ENCODE assay signal across 20 cellular contexts in the genomic region with DNA sequence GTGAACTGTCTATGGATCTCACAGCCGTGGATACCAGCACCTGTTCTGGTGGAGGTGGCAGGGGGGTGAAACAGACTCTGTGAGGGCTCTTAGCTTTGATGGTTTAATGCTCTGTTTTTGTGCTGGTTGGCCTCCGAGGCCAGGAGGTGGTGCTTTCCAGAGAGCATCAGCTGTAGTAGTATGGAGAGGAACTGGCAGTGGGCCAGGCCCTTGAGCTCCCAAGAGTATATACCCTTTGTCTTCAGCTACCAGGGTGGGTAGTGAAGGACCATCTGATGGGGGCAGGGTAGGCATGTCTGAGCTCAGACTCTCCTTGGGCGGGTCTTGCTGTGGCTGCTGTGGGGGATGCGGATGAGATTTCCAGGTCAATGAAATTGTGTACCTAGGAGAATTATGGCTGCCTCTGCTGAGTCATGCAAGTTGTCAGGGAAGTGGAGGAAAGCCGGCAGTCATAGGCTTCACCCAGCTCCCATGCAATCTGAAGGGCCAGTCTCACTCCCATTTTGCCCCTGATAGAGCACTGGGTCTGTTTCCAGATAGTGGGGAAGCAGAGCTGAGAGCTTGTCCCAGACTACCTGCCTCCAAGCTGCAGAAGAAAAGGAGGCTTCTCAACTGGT.
DNase-seq lines count a peak whose midpoint lies in the region; TF ChIP-seq lines count a peak whose summit lies in the region.
"Had no signal": no experiment of that assay in that cellular context is flagged by ENCODE, and none has a peak within 500 bp of the region (broad histone marks: within the 10 kb centered on the region; RNA-seq: fewer than 3 reads in every experiment).

No MANE protein-coding gene starts in this region.

- H3K27me3 ChIP-seq in stomach, result no peaks in the 10 kb centered on the region
- H3K27me3 ChIP-seq: suprapubic skin had no signal

- H3K4me3 Mint-ChIP-seq in activated T-helper 2 cell treated with anti-CD3 and anti-CD28 coated beads, Interferon-gamma antibody, Interleukin-2, Interleukin-4, amounts not matched to agents 10 μg/mL and 5 μg/mL and 100 μg/mL, durations not matched to agents 14 hours and 24 hours and 36 hours (ENCODE audit: low read depth), result no peak overlapping the region
- no peak overlapping the region for H3K4me3 Mint-ChIP-seq in activated T-cell treated with anti-CD3 and anti-CD28 coated beads, Interleukin-2, amount 50 U/mL, for 24 hours
- H3K4me3 Mint-ChIP-seq: activated B cell treated with CpG ODN at 0.5 μM for 24 hours; activated T-helper 17 cell treated with anti-CD3 and anti-CD28 coated beads, Interleukin-2, amount 50 U/mL, for 72 hours; naive B cell had no signal

- no peak for TF ChIP-seq EP300 in stomach (IDR thresholded peaks at IDR 0.05)

- H3K4me1 Mint-ChIP-seq in activated T-helper 2 cell treated with anti-CD3 and anti-CD28 coated beads, Interferon-gamma antibody, Interleukin-2, Interleukin-4, amounts not matched to agents 10 μg/mL and 5 μg/mL and 100 μg/mL, durations not matched to agents 14 hours and 24 hours and 36 hours (ENCODE audit: low read depth), result peaks cover 31% of the 10 kb centered on the region
- peaks cover 17% of the 10 kb centered on the region for H3K4me1 Mint-ChIP-seq in activated T-cell treated with anti-CD3 and anti-CD28 coated beads, Interleukin-2, amount 50 U/mL, for 24 hours (ENCODE audit: low read depth)
- H3K4me1 Mint-ChIP-seq: activated B cell treated with CpG ODN at 0.5 μM for 24 hours; activated T-helper 17 cell treated with anti-CD3 and anti-CD28 coated beads, Interleukin-2, amount 50 U/mL, for 72 hours; naive B cell had no signal

- H3K27ac ChIP-seq in stomach, result no peak overlapping the region
- H3K27ac ChIP-seq: KMS-11, parathyroid adenoma, suprapubic skin had no signal

- no peaks in the 10 kb centered on the region for H3K27me3 Mint-ChIP-seq in activated T-helper 2 cell treated with anti-CD3 and anti-CD28 coated beads, Interferon-gamma antibody, Interleukin-2, Interleukin-4, amounts not matched to agents 10 μg/mL and 5 μg/mL and 100 μg/mL, durations not matched to agents 14 hours and 24 hours and 36 hours (ENCODE audit: low read depth)
- H3K27me3 Mint-ChIP-seq in activated T-cell treated with anti-CD3 and anti-CD28 coated beads, Interleukin-2, amount 50 U/mL, for 24 hours, result no peaks in the 10 kb centered on the region
- H3K27me3 Mint-ChIP-seq: activated B cell treated with CpG ODN at 0.5 μM for 24 hours, naive B cell had no signal

- no peaks in the 10 kb centered on the region for H3K36me3 ChIP-seq in stomach
- H3K36me3 ChIP-seq: suprapubic skin had no signal

- peak overlapping the region; percentile 5 for H3K27ac Mint-ChIP-seq in activated T-helper 2 cell treated with anti-CD3 and anti-CD28 coated beads, Interferon-gamma antibody, Interleukin-2, Interleukin-4, amounts not matched to agents 10 μg/mL and 5 μg/mL and 100 μg/mL, durations not matched to agents 14 hours and 24 hours and 36 hours
- no peak overlapping the region for H3K27ac Mint-ChIP-seq in activated T-cell treated with anti-CD3 and anti-CD28 coated beads, Interleukin-2, amount 50 U/mL, for 24 hours
- H3K27ac Mint-ChIP-seq: activated B cell treated with CpG ODN at 0.5 μM for 24 hours; activated T-helper 17 cell treated with anti-CD3 and anti-CD28 coated beads, Interleukin-2, amount 50 U/mL, for 72 hours had no signal

- no peaks in the 10 kb centered on the region for H3K4me1 ChIP-seq in stomach
- H3K4me1 ChIP-seq: Caco-2, parathyroid adenoma, suprapubic skin had no signal

- TF ChIP-seq POLR2A in stomach (IDR thresholded peaks at IDR 0.05), result no peak
- TF ChIP-seq POLR2A in lower leg skin (IDR thresholded peaks at IDR 0.05), result no peak

- H3K36me3 Mint-ChIP-seq in activated T-helper 2 cell treated with anti-CD3 and anti-CD28 coated beads, Interferon-gamma antibody, Interleukin-2, Interleukin-4, amounts not matched to agents 10 μg/mL and 5 μg/mL and 100 μg/mL, durations not matched to agents 14 hours and 24 hours and 36 hours (ENCODE audit: low read depth), result peaks cover 89% of the 10 kb centered on the region
- no peaks in the 10 kb centered on the region for H3K36me3 Mint-ChIP-seq in activated T-cell treated with anti-CD3 and anti-CD28 coated beads, Interleukin-2, amount 50 U/mL, for 24 hours (ENCODE audit: low read depth)

- TF ChIP-seq CTCF in stomach (IDR thresholded peaks at IDR 0.05) (no peak), lower leg skin (IDR thresholded peaks at IDR 0.05) (no peak)

- peaks cover 65% of the 10 kb centered on the region for H3K9me3 Mint-ChIP-seq in activated T-helper 2 cell treated with anti-CD3 and anti-CD28 coated beads, Interferon-gamma antibody, Interleukin-2, Interleukin-4, amounts not matched to agents 10 μg/mL and 5 μg/mL and 100 μg/mL, durations not matched to agents 14 hours and 24 hours and 36 hours
- H3K9me3 Mint-ChIP-seq in activated T-cell treated with anti-CD3 and anti-CD28 coated beads, Interleukin-2, amount 50 U/mL, for 24 hours, result peaks cover 20% of the 10 kb centered on the region

- 68 to 88% (median 81%) methylated on average over 4 to 5 of the region's 5 CpGs for WGBS in stomach, 5 donors
- 78 to 79% methylated on average over 5 of the region's 5 CpGs for WGBS in lower leg skin, 2 donors

- intact Hi-C loops in activated T-helper 2 cell treated with anti-CD3 and anti-CD28 coated beads, Interferon-gamma antibody, Interleukin-2, Interleukin-4, amounts not matched to agents 10 μg/mL and 5 μg/mL and 100 μg/mL, durations not matched to agents 14 hours and 24 hours and 36 hours (cut with micrococcal nuclease), result no loop called here
- intact Hi-C loops in stomach (cut with DNase I; ENCODE audit: low total_unique reads), result no loop called here
- intact Hi-C loops in lower leg skin (cut with DNase I; ENCODE audit: low total_unique reads), result no loop called here

- H3K9me3 ChIP-seq in stomach, result peaks cover 0 to 3% (median 0%) of the 10 kb centered on the region in 4 donors
- H3K9me3 ChIP-seq: Caco-2, suprapubic skin had no signal

- DNase-seq in DMS53 (lab: John Stamatoyannopoulos, UW), result peak; percentile 94
- DNase-seq in NCI-H1417 (lab: John Stamatoyannopoulos, UW), result peak; percentile 76 to 98 (median 94)
- peak; percentile 80 for DNase-seq in NCI-H2227 treated with DMSO at 0.1 percent for 48 hours (lab: John Stamatoyannopoulos, UW)
- no peak for DNase-seq in activated T-helper 2 cell treated with anti-CD3 and anti-CD28 coated beads, Interferon-gamma antibody, Interleukin-2, Interleukin-4, amounts not matched to agents 10 μg/mL and 5 μg/mL and 100 μg/mL, durations not matched to agents 14 hours and 24 hours and 36 hours (ENCODE audit: low spot score)
- no peak for DNase-seq in activated T-cell treated with anti-CD3 and anti-CD28 coated beads, Interleukin-2, amount 50 U/mL, for 24 hours
- DNase-seq in stomach, result no peak
- no peak for DNase-seq in lower leg skin (ENCODE audit: low spot score in 2 of 2)
- no peak for DNase-seq in activated CD4-positive, alpha-beta T cell treated with anti-CD3 and anti-CD28 coated beads, Interleukin-2, amount 50 U/mL, for 48 hours
- DNase-seq: activated B cell treated with CpG ODN at 0.5 μM for 24 hours; Caco-2; naive B cell; NCI-H1048; SIG-M5; stimulated activated CD4-positive, alpha-beta T cell treated with anti-CD3 and anti-CD28 coated beads, Interleukin-4, amount 100 ng/mL, for 1 hour; stimulated activated CD8-positive, alpha-beta memory T cell treated with anti-CD3 and anti-CD28 coated beads, Interleukin-4, amount 100 ng/mL, for 48 hours; T-helper 2 cell had no signal

- H3K4me3 ChIP-seq in stomach (no peak overlapping the region), lower leg skin (ENCODE audit: low read depth, poor library complexity, severe bottlenecking) (no peak overlapping the region)
- H3K4me3 ChIP-seq: suprapubic skin had no signal

Comparison
In these comparisons a context has a peak if more than half of its experiments do, and no peak if none do; other contexts are left out.
1. DNase-seq: peak in DMS53 (single experiment), NCI-H1417 (3 of 3) and NCI-H2227 treated with DMSO at 0.1 percent for 48 hours (single experiment); none in activated T-helper 2 cell treated with anti-CD3 and anti-CD28 coated beads, Interferon-gamma antibody, Interleukin-2, Interleukin-4, amounts not matched to agents 10 μg/mL and 5 μg/mL and 100 μg/mL, durations not matched to agents 14 hours and 24 hours and 36 hours (single experiment), activated T-cell treated with anti-CD3 and anti-CD28 coated beads, Interleukin-2, amount 50 U/mL, for 24 hours (single experiment), stomach (single experiment), lower leg skin (0 of 2) and activated CD4-positive, alpha-beta T cell treated with anti-CD3 and anti-CD28 coated beads, Interleukin-2, amount 50 U/mL, for 48 hours (0 of 2).